Comparison of ENCODE assay signal across 1 cellular context in genomic region chr10:100245484-100246220, GRCh38.
TF ChIP-seq lines count a peak whose summit lies in the region.

No MANE protein-coding gene starts in this region.

TF ChIP-seq in GM23338, 12 proteins besides CTCF, POLR2A, EP300 and RAD21 (continued from another document):
- TF ChIP-seq, protein P1, sequence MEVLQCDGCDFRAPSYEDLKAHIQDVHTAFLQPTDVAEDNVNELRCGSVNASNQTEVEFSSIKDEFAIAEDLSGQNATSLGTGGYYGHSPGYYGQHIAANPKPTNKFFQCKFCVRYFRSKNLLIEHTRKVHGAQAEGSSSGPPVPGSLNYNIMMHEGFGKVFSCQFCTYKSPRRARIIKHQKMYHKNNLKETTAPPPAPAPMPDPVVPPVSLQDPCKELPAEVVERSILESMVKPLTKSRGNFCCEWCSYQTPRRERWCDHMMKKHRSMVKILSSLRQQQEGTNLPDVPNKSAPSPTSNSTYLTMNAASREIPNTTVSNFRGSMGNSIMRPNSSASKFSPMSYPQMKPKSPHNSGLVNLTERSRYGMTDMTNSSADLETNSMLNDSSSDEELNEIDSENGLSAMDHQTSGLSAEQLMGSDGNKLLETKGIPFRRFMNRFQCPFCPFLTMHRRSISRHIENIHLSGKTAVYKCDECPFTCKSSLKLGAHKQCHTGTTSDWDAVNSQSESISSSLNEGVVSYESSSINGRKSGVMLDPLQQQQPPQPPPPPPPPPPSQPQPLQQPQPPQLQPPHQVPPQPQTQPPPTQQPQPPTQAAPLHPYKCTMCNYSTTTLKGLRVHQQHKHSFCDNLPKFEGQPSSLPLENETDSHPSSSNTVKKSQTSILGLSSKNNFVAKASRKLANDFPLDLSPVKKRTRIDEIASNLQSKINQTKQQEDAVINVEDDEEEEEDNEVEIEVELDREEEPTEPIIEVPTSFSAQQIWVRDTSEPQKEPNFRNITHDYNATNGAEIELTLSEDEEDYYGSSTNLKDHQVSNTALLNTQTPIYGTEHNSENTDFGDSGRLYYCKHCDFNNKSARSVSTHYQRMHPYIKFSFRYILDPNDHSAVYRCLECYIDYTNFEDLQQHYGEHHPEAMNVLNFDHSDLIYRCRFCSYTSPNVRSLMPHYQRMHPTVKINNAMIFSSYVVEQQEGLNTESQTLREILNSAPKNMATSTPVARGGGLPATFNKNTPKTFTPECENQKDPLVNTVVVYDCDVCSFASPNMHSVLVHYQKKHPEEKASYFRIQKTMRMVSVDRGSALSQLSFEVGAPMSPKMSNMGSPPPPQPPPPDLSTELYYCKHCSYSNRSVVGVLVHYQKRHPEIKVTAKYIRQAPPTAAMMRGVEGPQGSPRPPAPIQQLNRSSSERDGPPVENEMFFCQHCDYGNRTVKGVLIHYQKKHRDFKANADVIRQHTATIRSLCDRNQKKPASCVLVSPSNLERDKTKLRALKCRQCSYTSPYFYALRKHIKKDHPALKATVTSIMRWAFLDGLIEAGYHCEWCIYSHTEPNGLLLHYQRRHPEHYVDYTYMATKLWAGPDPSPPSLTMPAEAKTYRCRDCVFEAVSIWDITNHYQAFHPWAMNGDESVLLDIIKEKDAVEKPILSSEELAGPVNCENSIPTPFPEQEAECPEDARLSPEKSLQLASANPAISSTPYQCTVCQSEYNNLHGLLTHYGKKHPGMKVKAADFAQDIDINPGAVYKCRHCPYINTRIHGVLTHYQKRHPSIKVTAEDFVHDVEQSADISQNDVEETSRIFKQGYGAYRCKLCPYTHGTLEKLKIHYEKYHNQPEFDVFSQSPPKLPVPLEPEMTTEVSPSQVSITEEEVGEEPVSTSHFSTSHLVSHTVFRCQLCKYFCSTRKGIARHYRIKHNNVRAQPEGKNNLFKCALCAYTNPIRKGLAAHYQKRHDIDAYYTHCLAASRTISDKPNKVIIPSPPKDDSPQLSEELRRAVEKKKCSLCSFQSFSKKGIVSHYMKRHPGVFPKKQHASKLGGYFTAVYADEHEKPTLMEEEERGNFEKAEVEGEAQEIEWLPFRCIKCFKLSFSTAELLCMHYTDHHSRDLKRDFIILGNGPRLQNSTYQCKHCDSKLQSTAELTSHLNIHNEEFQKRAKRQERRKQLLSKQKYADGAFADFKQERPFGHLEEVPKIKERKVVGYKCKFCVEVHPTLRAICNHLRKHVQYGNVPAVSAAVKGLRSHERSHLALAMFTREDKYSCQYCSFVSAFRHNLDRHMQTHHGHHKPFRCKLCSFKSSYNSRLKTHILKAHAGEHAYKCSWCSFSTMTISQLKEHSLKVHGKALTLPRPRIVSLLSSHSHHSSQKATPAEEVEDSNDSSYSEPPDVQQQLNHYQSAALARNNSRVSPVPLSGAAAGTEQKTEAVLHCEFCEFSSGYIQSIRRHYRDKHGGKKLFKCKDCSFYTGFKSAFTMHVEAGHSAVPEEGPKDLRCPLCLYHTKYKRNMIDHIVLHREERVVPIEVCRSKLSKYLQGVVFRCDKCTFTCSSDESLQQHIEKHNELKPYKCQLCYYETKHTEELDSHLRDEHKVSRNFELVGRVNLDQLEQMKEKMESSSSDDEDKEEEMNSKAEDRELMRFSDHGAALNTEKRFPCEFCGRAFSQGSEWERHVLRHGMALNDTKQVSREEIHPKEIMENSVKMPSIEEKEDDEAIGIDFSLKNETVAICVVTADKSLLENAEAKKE (CRISPR knock-in tag; IDR thresholded peaks at IDR 0.05): no peak
- TF ChIP-seq POLR2AphosphoS5 (IDR thresholded peaks at IDR 0.05; ENCODE audit: low read depth) (no peak), STAT1 (IDR thresholded peaks at IDR 0.05; ENCODE audit: unreplicated experiment) (no peak), ZNF114 (CRISPR knock-in tag; IDR thresholded peaks at IDR 0.05) (no peak), NANOG (IDR thresholded peaks at IDR 0.05; ENCODE audit: borderline replicate concordance) (no peak), JUNB (IDR thresholded peaks at IDR 0.05; ENCODE audit: unreplicated experiment) (no peak), CREB1 (CRISPR knock-in tag; IDR thresholded peaks at IDR 0.05; ENCODE audit: low read depth) (no peak), ZNF331 (CRISPR knock-in tag; IDR thresholded peaks at IDR 0.05; ENCODE audit: low read depth) (no peak), EZH2phosphoT487 (IDR thresholded peaks at IDR 0.05; ENCODE audit: unreplicated experiment) (no peak), ETS1 (IDR thresholded peaks at IDR 0.05) (no peak)
- TF ChIP-seq, protein P2, sequence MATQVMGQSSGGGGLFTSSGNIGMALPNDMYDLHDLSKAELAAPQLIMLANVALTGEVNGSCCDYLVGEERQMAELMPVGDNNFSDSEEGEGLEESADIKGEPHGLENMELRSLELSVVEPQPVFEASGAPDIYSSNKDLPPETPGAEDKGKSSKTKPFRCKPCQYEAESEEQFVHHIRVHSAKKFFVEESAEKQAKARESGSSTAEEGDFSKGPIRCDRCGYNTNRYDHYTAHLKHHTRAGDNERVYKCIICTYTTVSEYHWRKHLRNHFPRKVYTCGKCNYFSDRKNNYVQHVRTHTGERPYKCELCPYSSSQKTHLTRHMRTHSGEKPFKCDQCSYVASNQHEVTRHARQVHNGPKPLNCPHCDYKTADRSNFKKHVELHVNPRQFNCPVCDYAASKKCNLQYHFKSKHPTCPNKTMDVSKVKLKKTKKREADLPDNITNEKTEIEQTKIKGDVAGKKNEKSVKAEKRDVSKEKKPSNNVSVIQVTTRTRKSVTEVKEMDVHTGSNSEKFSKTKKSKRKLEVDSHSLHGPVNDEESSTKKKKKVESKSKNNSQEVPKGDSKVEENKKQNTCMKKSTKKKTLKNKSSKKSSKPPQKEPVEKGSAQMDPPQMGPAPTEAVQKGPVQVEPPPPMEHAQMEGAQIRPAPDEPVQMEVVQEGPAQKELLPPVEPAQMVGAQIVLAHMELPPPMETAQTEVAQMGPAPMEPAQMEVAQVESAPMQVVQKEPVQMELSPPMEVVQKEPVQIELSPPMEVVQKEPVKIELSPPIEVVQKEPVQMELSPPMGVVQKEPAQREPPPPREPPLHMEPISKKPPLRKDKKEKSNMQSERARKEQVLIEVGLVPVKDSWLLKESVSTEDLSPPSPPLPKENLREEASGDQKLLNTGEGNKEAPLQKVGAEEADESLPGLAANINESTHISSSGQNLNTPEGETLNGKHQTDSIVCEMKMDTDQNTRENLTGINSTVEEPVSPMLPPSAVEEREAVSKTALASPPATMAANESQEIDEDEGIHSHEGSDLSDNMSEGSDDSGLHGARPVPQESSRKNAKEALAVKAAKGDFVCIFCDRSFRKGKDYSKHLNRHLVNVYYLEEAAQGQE (IDR thresholded peaks at IDR 0.05; ENCODE audit: unreplicated experiment): no peak
TF ChIP-seq in GM23338: peak in this region for 0.
